Comparison of ENCODE assay signal across 11 cellular contexts in the genomic region with DNA sequence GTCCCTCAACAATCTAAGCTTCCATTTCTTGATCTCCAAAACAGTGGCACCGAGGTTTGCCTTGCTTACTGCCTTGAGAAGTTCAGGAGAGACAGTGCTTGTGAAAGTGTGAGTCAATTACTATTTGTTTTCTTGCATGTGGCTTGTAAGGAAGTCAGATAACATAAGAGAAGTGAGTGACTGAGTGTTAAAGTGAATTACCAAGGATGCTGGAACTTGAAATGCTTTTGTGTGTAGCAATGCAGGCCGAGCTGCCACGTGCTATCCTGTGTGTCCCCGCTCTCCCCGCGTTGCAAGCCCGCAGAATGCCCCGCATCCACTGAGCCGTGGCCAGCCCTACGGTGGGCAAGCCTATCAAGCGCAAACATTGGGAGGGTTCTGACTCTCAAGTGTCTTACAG.
DNase-seq lines count a peak whose midpoint lies in the region; ATAC-seq, FAIRE-seq and TF ChIP-seq lines count a peak whose summit lies in the region.
"Had no signal": no experiment of that assay in that cellular context is flagged by ENCODE, and none has a peak within 500 bp of the region (broad histone marks: within the 10 kb centered on the region; RNA-seq: fewer than 3 reads in every experiment).

No MANE protein-coding gene starts in this region.

- peak overlapping the region; percentile 2 for H3K27ac Mint-ChIP-seq in activated CD4-positive, alpha-beta T cell treated with anti-CD3 and anti-CD28 coated beads for 36 hours
- H3K27ac Mint-ChIP-seq in IgD-negative memory B cell (peak overlapping the region; percentile 84 to 92 (median 90)), neural progenitor cell (peak overlapping the region; percentile 13)
- H3K27ac Mint-ChIP-seq: progenitor cell of endocrine pancreas had no signal

- no peaks in the 10 kb centered on the region for H3F3A ChIP-seq in neural progenitor cell (ENCODE audit: low read depth)

- CTCF ChIA-PET in activated CD4-positive, alpha-beta T cell treated with anti-CD3 and anti-CD28 coated beads for 36 hours (lab: Charles Lee) = interaction anchor here (1.1 to 1.9 kb wide), 9 partner anchors 9 to 135 kb away, joined by 3 to 7 read pairs (median 5); no protein-coding TSS in a partner anchor

- no peak for TF ChIP-seq CTCF in brain microvascular endothelial cell (IDR thresholded peaks at IDR 0.05; ENCODE audit: low read depth, low read length, missing control alignments)
- TF ChIP-seq CTCF in neural progenitor cell (IDR thresholded peaks at IDR 0.05) = no peak

- H3K4me1 Mint-ChIP-seq in activated CD4-positive, alpha-beta T cell treated with anti-CD3 and anti-CD28 coated beads for 36 hours = peaks cover 86% of the 10 kb centered on the region
- H3K4me1 Mint-ChIP-seq in IgD-negative memory B cell = peaks cover 51 to 81% (median 78%) of the 10 kb centered on the region in 3 donors
- peaks cover 7% of the 10 kb centered on the region for H3K4me1 Mint-ChIP-seq in neural progenitor cell

- H3K4me3 ChIP-seq in brain microvascular endothelial cell (ENCODE audit: low read depth, low read length) = no peak overlapping the region
- no peak overlapping the region for H3K4me3 ChIP-seq in neural progenitor cell

- H3K9me3 ChIP-seq in neural progenitor cell (ENCODE audit: low read depth) = no peaks in the 10 kb centered on the region

- H3K9me3 Mint-ChIP-seq in activated CD4-positive, alpha-beta T cell treated with anti-CD3 and anti-CD28 coated beads for 36 hours (ENCODE audit: low read depth) = peaks cover 3% of the 10 kb centered on the region
- H3K9me3 Mint-ChIP-seq in IgD-negative memory B cell (peaks cover 0 to 3% (median 0%) of the 10 kb centered on the region in 3 donors), neural progenitor cell (no peaks in the 10 kb centered on the region)

- peak; percentile 30 for ATAC-seq in activated CD4-positive, alpha-beta T cell treated with anti-CD3 and anti-CD28 coated beads for 36 hours

- H3K9ac ChIP-seq in neural progenitor cell = no peak overlapping the region

- no peak for FAIRE-seq in GM19239 (lab: Jason Lieb, UNC)
- FAIRE-seq: A204.1 had no signal

- H3K4me1 ChIP-seq in neural progenitor cell = peaks cover 7% of the 10 kb centered on the region

- no peak overlapping the region for H3K4me3 Mint-ChIP-seq in activated CD4-positive, alpha-beta T cell treated with anti-CD3 and anti-CD28 coated beads for 36 hours
- peak overlapping the region in 2 of 4 donors; percentile 5 to 47 for H3K4me3 Mint-ChIP-seq in IgD-negative memory B cell
- no peak overlapping the region for H3K4me3 Mint-ChIP-seq in neural progenitor cell

- peak overlapping the region; percentile 23 for H2AFZ ChIP-seq in neural progenitor cell (replicated peaks)

- in situ Hi-C loops in brain microvascular endothelial cell (cut with HindIII; ENCODE audit: low pct_ligation_motif_present, low sequenced_read_pairs) = no loop called here

- no peak for DNase-seq in activated CD4-positive, alpha-beta T cell treated with anti-CD3 and anti-CD28 coated beads for 36 hours
- DNase-seq in activated CD4-positive, alpha-beta T cell treated with anti-CD3 and anti-CD28 coated beads, Interleukin-2, amount 50 U/mL, for 1 hour = no peak
- peak; percentile 51 for DNase-seq in brain microvascular endothelial cell
- no peak for DNase-seq in neural progenitor cell (ENCODE audit: low spot score)
- no peak for DNase-seq in NCI-H1417 (lab: John Stamatoyannopoulos, UW)
- no peak for DNase-seq in Kasumi-1 (lab: John Stamatoyannopoulos, UW)
- no peak for DNase-seq in GM19239 (ENCODE audit: insufficient read length, low spot score)
- DNase-seq: NCI-H2227 treated with DMSO at 0.1 percent for 48 hours had no signal

- no peaks in the 10 kb centered on the region for H4K20me1 ChIP-seq in neural progenitor cell (ENCODE audit: low read depth)

- H3K36me3 Mint-ChIP-seq in activated CD4-positive, alpha-beta T cell treated with anti-CD3 and anti-CD28 coated beads for 36 hours (ENCODE audit: low read depth) = peaks cover 2% of the 10 kb centered on the region
- H3K36me3 Mint-ChIP-seq in IgD-negative memory B cell = no peaks in the 10 kb centered on the region
- H3K36me3 Mint-ChIP-seq in neural progenitor cell = no peaks in the 10 kb centered on the region

- POLR2A ChIA-PET in activated CD4-positive, alpha-beta T cell treated with anti-CD3 and anti-CD28 coated beads for 36 hours (lab: Charles Lee) = interaction anchor here (0.8 to 1.1 kb wide), 2 partner anchors 28 to 106 kb away, joined by 3 to 4 read pairs; no protein-coding TSS in a partner anchor

- no peak overlapping the region for H3K4me2 ChIP-seq in neural progenitor cell

- H3K27me3 ChIP-seq in brain microvascular endothelial cell (replicated peaks) = no peaks in the 10 kb centered on the region
- no peaks in the 10 kb centered on the region for H3K27me3 ChIP-seq in neural progenitor cell

- intact Hi-C loops in activated CD4-positive, alpha-beta T cell treated with anti-CD3 and anti-CD28 coated beads for 36 hours (cut with DNase I, micrococcal nuclease) = loop anchor here (1.0 to 10.0 kb wide), 5 partner anchors 15 to 1061 kb away; a partner anchor contains a TSS

- H3K27me3 Mint-ChIP-seq in activated CD4-positive, alpha-beta T cell treated with anti-CD3 and anti-CD28 coated beads for 36 hours = no peaks in the 10 kb centered on the region
- H3K27me3 Mint-ChIP-seq in IgD-negative memory B cell (no peaks in the 10 kb centered on the region), neural progenitor cell (ENCODE audit: insufficient read depth, low read depth) (no peaks in the 10 kb centered on the region)
- H3K27me3 Mint-ChIP-seq: progenitor cell of endocrine pancreas had no signal

- H3K79me2 ChIP-seq in neural progenitor cell (ENCODE audit: low read depth) = no peaks in the 10 kb centered on the region

- no peaks in the 10 kb centered on the region for H3K36me3 ChIP-seq in brain microvascular endothelial cell (replicated peaks)
- no peaks in the 10 kb centered on the region for H3K36me3 ChIP-seq in neural progenitor cell

- peak overlapping the region; percentile 68 for H3K27ac ChIP-seq in brain microvascular endothelial cell
- H3K27ac ChIP-seq in neural progenitor cell = no peak overlapping the region

Comparison
In these comparisons a context has a peak if more than half of its experiments do, and no peak if none do; other contexts are left out.
1. H3K27ac Mint-ChIP-seq: peak in every context shown above with its lines; median percentile 90 in IgD-negative memory B cell; 13 in neural progenitor cell; 2 in activated CD4-positive, alpha-beta T cell treated with anti-CD3 and anti-CD28 coated beads for 36 hours.